15 cellular contexts compared by ENCODE assay signal in the genomic region with DNA sequence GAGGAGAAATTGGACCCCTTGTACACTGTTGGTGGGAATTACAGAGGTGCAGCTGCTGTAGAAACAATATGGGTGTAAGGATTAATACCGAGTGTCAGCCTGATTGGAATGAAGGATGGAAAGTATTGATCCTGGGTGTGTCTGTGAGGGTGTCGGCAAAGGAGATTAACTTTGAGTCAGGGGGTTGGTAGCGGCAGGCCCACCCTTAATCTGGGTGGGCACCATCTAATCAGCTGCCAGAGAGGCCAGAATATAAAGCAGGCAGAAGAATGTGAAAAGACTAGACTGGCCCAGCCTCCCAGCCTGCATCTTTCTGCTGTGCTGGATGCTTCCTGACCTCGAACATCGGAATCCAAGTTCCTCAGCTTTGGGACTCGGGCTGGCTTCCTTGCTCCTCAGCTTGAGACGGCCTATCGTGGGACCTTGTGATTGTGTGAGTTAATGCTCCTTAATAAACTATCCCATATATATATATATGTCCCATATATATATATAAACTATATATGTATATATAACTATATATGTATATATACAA. TPM values are rescaled to one million over a fixed set of nuclear protein-coding genes. Genes with fewer than 3 reads are reported as not detected.
DNase-seq lines count a peak whose midpoint lies in the region; ATAC-seq and TF ChIP-seq lines count a peak whose summit lies in the region.
"Had no signal": no experiment of that assay in that cellular context is flagged by ENCODE, and none has a peak within 500 bp of the region (broad histone marks: within the 10 kb centered on the region; RNA-seq: fewer than 3 reads in every experiment).

No MANE protein-coding gene starts in this region.

- H3K27me3 ChIP-seq in upper lobe of right lung, result no peaks in the 10 kb centered on the region

- H3K9me3 Mint-ChIP-seq in activated naive CD4-positive, alpha-beta T cell treated with anti-CD3 and anti-CD28 coated beads, Interleukin-2, amount 50 U/mL, for 24 hours, result no peaks in the 10 kb centered on the region
- H3K9me3 Mint-ChIP-seq in activated naive CD4-positive, alpha-beta T cell treated with anti-CD3 and anti-CD28 coated beads, Interleukin-2, amount 50 U/mL, for 72 hours, result no peaks in the 10 kb centered on the region
- H3K9me3 Mint-ChIP-seq in activated T-helper 1 cell treated with anti-CD3 and anti-CD28 coated beads, Interleukin-12 subunit alpha, Interleukin-12 subunit beta, Interleukin-2, Interleukin-4 antibody, amounts not matched to agents 30 ng/mL and 10 ng/mL and 1 ng/mL, durations not matched to agents 14 hours and 24 hours and 36 hours, result no peaks in the 10 kb centered on the region

- TF ChIP-seq CTCF in upper lobe of right lung (IDR thresholded peaks at IDR 0.05), result no peak

- no peaks in the 10 kb centered on the region for H3K36me3 ChIP-seq in upper lobe of right lung

- H3K27me3 Mint-ChIP-seq in activated naive CD4-positive, alpha-beta T cell treated with anti-CD3 and anti-CD28 coated beads, Interleukin-2, amount 50 U/mL, for 24 hours, result no peaks in the 10 kb centered on the region
- no peaks in the 10 kb centered on the region for H3K27me3 Mint-ChIP-seq in activated T-helper 1 cell treated with anti-CD3 and anti-CD28 coated beads, Interleukin-12 subunit alpha, Interleukin-12 subunit beta, Interleukin-2, Interleukin-4 antibody, amounts not matched to agents 30 ng/mL and 10 ng/mL and 1 ng/mL, durations not matched to agents 14 hours and 24 hours and 36 hours (ENCODE audit: insufficient read depth)

- intact Hi-C loops in activated T-helper 1 cell treated with anti-CD3 and anti-CD28 coated beads, Interleukin-12 subunit alpha, Interleukin-12 subunit beta, Interleukin-2, Interleukin-4 antibody, amounts not matched to agents 30 ng/mL and 10 ng/mL and 1 ng/mL, durations not matched to agents 14 hours and 24 hours and 36 hours (cut with micrococcal nuclease), result loop anchor here (2.0 kb wide), 1 partner anchor 16 kb away; no protein-coding TSS in a partner anchor
- intact Hi-C loops in upper lobe of right lung (cut with DNase I), result no loop called here

- peak overlapping the region; percentile 57 for H3K27ac Mint-ChIP-seq in activated naive CD4-positive, alpha-beta T cell treated with anti-CD3 and anti-CD28 coated beads, Interleukin-2, amount 50 U/mL, for 24 hours
- H3K27ac Mint-ChIP-seq in activated naive CD4-positive, alpha-beta T cell treated with anti-CD3 and anti-CD28 coated beads, Interleukin-2, amount 50 U/mL, for 72 hours, result peak overlapping the region in 1 of 2 donors; percentile 97
- peak overlapping the region; percentile 66 for H3K27ac Mint-ChIP-seq in activated T-helper 1 cell treated with anti-CD3 and anti-CD28 coated beads, Interleukin-12 subunit alpha, Interleukin-12 subunit beta, Interleukin-2, Interleukin-4 antibody, amounts not matched to agents 30 ng/mL and 10 ng/mL and 1 ng/mL, durations not matched to agents 14 hours and 24 hours and 36 hours

- no peak for DNase-seq in activated naive CD4-positive, alpha-beta T cell treated with anti-CD3 and anti-CD28 coated beads, Interleukin-2, amount 50 U/mL, for 72 hours (ENCODE audit: low spot score in 2 of 2)
- no peak for DNase-seq in activated T-helper 1 cell treated with anti-CD3 and anti-CD28 coated beads, Interleukin-12 subunit alpha, Interleukin-12 subunit beta, Interleukin-2, Interleukin-4 antibody, amounts not matched to agents 30 ng/mL and 10 ng/mL and 1 ng/mL, durations not matched to agents 14 hours and 24 hours and 36 hours (ENCODE audit: low spot score)
- peak; percentile 27 for DNase-seq in islet precursor cell
- no peak for DNase-seq in upper lobe of right lung
- DNase-seq in H4 (ENCODE audit: low spot score), result no peak
- no peak for DNase-seq in cerebellum (ENCODE audit: low spot score)
- no peak for DNase-seq in stimulated activated CD4-positive, alpha-beta T cell treated with anti-CD3 and anti-CD28 coated beads, Interleukin-2, amount 100 ng/mL, for 48 hours
- DNase-seq: hypothalamus; IMR-90; left colon; stimulated activated naive CD4-positive, alpha-beta T cell treated with Interleukin-2 at 50 U/mL for 16 hours; SW 1271 had no signal

- H3K4me3 ChIP-seq in upper lobe of right lung, result no peak overlapping the region
- H3K4me3 ChIP-seq: smooth muscle cell had no signal

- ATAC-seq in activated naive CD4-positive, alpha-beta T cell treated with anti-CD3 and anti-CD28 coated beads, Interleukin-2, amount 50 U/mL, for 72 hours, result no peak
- ATAC-seq in upper lobe of right lung, result no peak

- H3K9me3 ChIP-seq in upper lobe of right lung, result no peaks in the 10 kb centered on the region

- peaks cover 8% of the 10 kb centered on the region for H3K4me1 ChIP-seq in upper lobe of right lung

- no peaks in the 10 kb centered on the region for H3K36me3 Mint-ChIP-seq in activated naive CD4-positive, alpha-beta T cell treated with anti-CD3 and anti-CD28 coated beads, Interleukin-2, amount 50 U/mL, for 24 hours
- H3K36me3 Mint-ChIP-seq in activated naive CD4-positive, alpha-beta T cell treated with anti-CD3 and anti-CD28 coated beads, Interleukin-2, amount 50 U/mL, for 72 hours, result peaks cover 0 to under 1% of the 10 kb centered on the region in 2 donors
- peaks cover under 1% of the 10 kb centered on the region for H3K36me3 Mint-ChIP-seq in activated T-helper 1 cell treated with anti-CD3 and anti-CD28 coated beads, Interleukin-12 subunit alpha, Interleukin-12 subunit beta, Interleukin-2, Interleukin-4 antibody, amounts not matched to agents 30 ng/mL and 10 ng/mL and 1 ng/mL, durations not matched to agents 14 hours and 24 hours and 36 hours (ENCODE audit: low read depth)
- H3K36me3 Mint-ChIP-seq: brain had no signal

- H3K4me3 Mint-ChIP-seq in activated naive CD4-positive, alpha-beta T cell treated with anti-CD3 and anti-CD28 coated beads, Interleukin-2, amount 50 U/mL, for 24 hours, result no peak overlapping the region
- no peak overlapping the region for H3K4me3 Mint-ChIP-seq in activated T-helper 1 cell treated with anti-CD3 and anti-CD28 coated beads, Interleukin-12 subunit alpha, Interleukin-12 subunit beta, Interleukin-2, Interleukin-4 antibody, amounts not matched to agents 30 ng/mL and 10 ng/mL and 1 ng/mL, durations not matched to agents 14 hours and 24 hours and 36 hours
- H3K4me3 Mint-ChIP-seq: brain had no signal

- peak overlapping the region; percentile 43 for H3K27ac ChIP-seq in upper lobe of right lung

- peaks cover 77% of the 10 kb centered on the region for H3K4me1 Mint-ChIP-seq in activated naive CD4-positive, alpha-beta T cell treated with anti-CD3 and anti-CD28 coated beads, Interleukin-2, amount 50 U/mL, for 24 hours
- peaks cover 53% of the 10 kb centered on the region for H3K4me1 Mint-ChIP-seq in activated T-helper 1 cell treated with anti-CD3 and anti-CD28 coated beads, Interleukin-12 subunit alpha, Interleukin-12 subunit beta, Interleukin-2, Interleukin-4 antibody, amounts not matched to agents 30 ng/mL and 10 ng/mL and 1 ng/mL, durations not matched to agents 14 hours and 24 hours and 36 hours (ENCODE audit: low read depth)

RNA-seq across cellular contexts. Expression of a gene that starts 38.4 kb away (rescaled TPM):
- total RNA-seq in activated naive CD4-positive, alpha-beta T cell treated with anti-CD3 and anti-CD28 coated beads, Interleukin-2, amount 50 U/mL, for 72 hours, result 100 to 1,000 TPM; 282 to 355 TPM
- 157 and 166 TPM in 2 replicates for total RNA-seq in activated T-helper 1 cell treated with anti-CD3 and anti-CD28 coated beads, Interleukin-12 subunit alpha, Interleukin-12 subunit beta, Interleukin-2, Interleukin-4 antibody, amounts not matched to agents 30 ng/mL and 10 ng/mL and 1 ng/mL, durations not matched to agents 14 hours and 24 hours and 36 hours
- 165 TPM for total RNA-seq in upper lobe of right lung
- 70.7 and 101 TPM in 2 replicates for total RNA-seq in H4 (2014; rRNA removed; shearing (Covaris generic))
- 125 TPM for total RNA-seq in cerebellum
